ENCODE assay signal across 8 cellular contexts in the genomic region with DNA sequence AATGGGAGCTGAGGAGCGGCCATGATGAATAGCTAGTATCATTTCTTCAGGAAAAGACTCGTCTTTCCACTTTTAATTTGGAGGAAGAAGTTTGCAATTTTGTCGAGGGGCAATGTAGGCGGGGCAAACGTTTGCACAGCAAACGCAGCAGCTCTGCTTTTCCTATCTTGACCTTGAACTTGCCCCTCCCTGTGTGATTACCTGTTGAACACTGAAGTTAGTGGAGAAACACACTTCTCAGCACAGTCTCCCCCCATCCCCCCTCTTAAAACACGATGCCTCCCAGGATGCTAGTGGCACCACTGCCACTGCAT. TPM values are rescaled to one million over a fixed set of nuclear protein-coding genes. Genes with fewer than 3 reads are reported as not detected.
DNase-seq lines count a peak whose midpoint lies in the region; ATAC-seq and TF ChIP-seq lines count a peak whose summit lies in the region.

No MANE protein-coding gene starts in this region.

- H3K36me3 Mint-ChIP-seq in IgD-negative memory B cell (no peaks in the 10 kb centered on the region), nephron progenitor cell (ENCODE audit: low read depth) (no peaks in the 10 kb centered on the region)

- DNase-seq in BE2C, result no peak
- DNase-seq in nephron progenitor cell, result no peak
- DNase-seq in KG1 (lab: John Stamatoyannopoulos, UW), result no peak
- no peak for DNase-seq in GM19238 (ENCODE audit: insufficient read length, low spot score)
- no peak for DNase-seq in NCI-H2107 (lab: John Stamatoyannopoulos, UW)

- no peaks in the 10 kb centered on the region for H3K4me1 ChIP-seq in BE2C
- no peaks in the 10 kb centered on the region for H3K4me1 ChIP-seq in ectodermal cell (ENCODE audit: control insufficient read depth, insufficient read depth, low read length)

- peaks cover 5 to 21% (median 5%) of the 10 kb centered on the region in 3 donors for H3K4me1 Mint-ChIP-seq in IgD-negative memory B cell
- peaks cover 18% of the 10 kb centered on the region for H3K4me1 Mint-ChIP-seq in nephron progenitor cell

- ATAC-seq in GM21526 (IDR thresholded peaks at IDR 0.05; ENCODE audit: low FRiP score, unreplicated experiment), result no peak

- peaks cover 2 to 5% (median 3%) of the 10 kb centered on the region in 3 donors for H3K9me3 Mint-ChIP-seq in IgD-negative memory B cell
- peaks cover 7% of the 10 kb centered on the region for H3K9me3 Mint-ChIP-seq in nephron progenitor cell

- H3K27me3 ChIP-seq in BE2C (peaks cover 36% of the 10 kb centered on the region), ectodermal cell (ENCODE audit: control insufficient read depth, insufficient read depth, low read length, poor library complexity, severe bottlenecking) (peaks cover 51% of the 10 kb centered on the region)

- 48 to 57% methylated on average over 7 of the region's 7 CpGs for WGBS in ectodermal cell, 2 experiments

- TF ChIP-seq CTCF in BE2C (IDR thresholded peaks at IDR 0.05; ENCODE audit: low read depth, low read length) (peak; percentile 29), nephron progenitor cell (IDR thresholded peaks at IDR 0.05) (no peak)

- no peak overlapping the region for H3K27ac ChIP-seq in ectodermal cell (ENCODE audit: insufficient read depth, low read depth, low read length, poor library complexity, severe bottlenecking)

- peaks cover 47% of the 10 kb centered on the region for H3K27me3 Mint-ChIP-seq in IgD-negative memory B cell
- peaks cover 68% of the 10 kb centered on the region for H3K27me3 Mint-ChIP-seq in nephron progenitor cell (ENCODE audit: low read depth, poor library complexity)

- H3K4me3 Mint-ChIP-seq in IgD-negative memory B cell (peak overlapping the region; percentile 65 to 91 (median 82)), nephron progenitor cell (peak overlapping the region; percentile 86)

- H3K9me3 ChIP-seq in BE2C (no peaks in the 10 kb centered on the region), ectodermal cell (ENCODE audit: control insufficient read depth, low read length) (no peaks in the 10 kb centered on the region)

- H3K36me3 ChIP-seq in BE2C (no peaks in the 10 kb centered on the region), ectodermal cell (ENCODE audit: control insufficient read depth, insufficient read depth, low read length) (no peaks in the 10 kb centered on the region)

- H3K4me3 ChIP-seq in BE2C (ENCODE audit: low read depth, low read length), result peak overlapping the region; percentile 65
- H3K4me3 ChIP-seq in ectodermal cell (ENCODE audit: insufficient read depth, low read depth, low read length), result peak overlapping the region; percentile 70

- H3K27ac Mint-ChIP-seq in IgD-negative memory B cell (no peak overlapping the region), nephron progenitor cell (no peak overlapping the region)

RNA-seq across cellular contexts. Expression of a gene that starts 0.2 kb away (rescaled TPM):
- 4.5 TPM for polyA plus RNA-seq in BE2C (2012; ENCODE audit: insufficient read depth, insufficient read length, low read depth)
- 0.63 TPM for polyA plus RNA-seq in IgD-negative memory B cell
- polyA plus RNA-seq in ectodermal cell (2013, experiment 1 of 4), result 20.6 TPM
- 17.6 TPM for polyA plus RNA-seq in ectodermal cell (2013, experiment 2 of 4)
- 11.9 TPM for polyA plus RNA-seq in ectodermal cell (2013, experiment 3 of 4)
- 14.9 TPM for polyA plus RNA-seq in ectodermal cell (2013, experiment 4 of 4)

RNA-seq across cellular contexts. Expression of a gene that starts 3.6 kb away (rescaled TPM):
- not detected for polyA plus RNA-seq in BE2C (2012; ENCODE audit: insufficient read depth, insufficient read length, low read depth)
- polyA plus RNA-seq in IgD-negative memory B cell, result not detected
- 3.7 TPM for polyA plus RNA-seq in ectodermal cell (2013, experiment 1 of 4)
- 3.5 TPM for polyA plus RNA-seq in ectodermal cell (2013, experiment 2 of 4)
- 2.9 TPM for polyA plus RNA-seq in ectodermal cell (2013, experiment 3 of 4)
- polyA plus RNA-seq in ectodermal cell (2013, experiment 4 of 4), result 3.9 TPM
